In the genomic region with DNA sequence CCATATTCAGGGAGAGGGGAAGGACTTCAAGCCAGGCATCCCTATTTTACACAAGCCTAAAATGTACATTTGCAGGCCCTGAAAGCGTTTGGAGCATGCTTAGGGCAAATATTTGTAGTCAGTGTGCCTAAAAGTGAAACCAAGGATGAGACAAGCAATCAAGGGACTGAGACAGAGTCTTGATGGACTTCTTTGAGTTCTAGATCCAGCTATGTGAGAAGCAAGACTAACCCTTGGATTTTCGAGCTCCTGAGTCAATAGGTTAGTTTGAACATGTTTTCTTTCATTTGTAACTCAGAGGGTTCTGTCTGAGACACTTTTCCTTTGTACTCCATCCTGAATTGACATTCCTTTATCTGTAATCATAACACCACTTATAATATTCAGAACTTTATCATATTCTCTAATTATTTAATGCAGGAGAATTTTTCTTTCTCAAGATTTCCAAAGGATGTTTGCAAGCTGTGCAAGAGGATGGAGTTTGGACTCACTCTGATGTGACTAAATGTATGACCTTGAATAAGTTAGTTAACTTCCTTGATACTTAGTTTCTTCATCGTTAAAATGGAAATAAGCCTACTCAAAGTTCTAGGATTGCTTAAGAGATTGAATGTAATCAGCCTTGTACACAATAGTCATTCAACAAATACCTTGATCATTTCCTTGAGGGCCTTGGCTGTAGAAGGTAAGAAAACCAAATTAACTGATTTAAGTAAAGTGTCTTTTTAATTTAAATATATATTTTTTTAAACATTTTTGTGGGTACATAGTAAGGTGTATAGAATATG, we compare ENCODE assay signal across 13 cellular contexts.
"Had no signal": no experiment of that assay in that cellular context is flagged by ENCODE, and none has a peak within 500 bp of the region (broad histone marks: within the 10 kb centered on the region; RNA-seq: fewer than 3 reads in every experiment).

No MANE protein-coding gene starts in this region.

- H3K36me3 ChIP-seq: cardiac muscle cell, suprapubic skin, upper lobe of left lung had no signal

- ATAC-seq: activated CD4-positive, alpha-beta T cell treated with anti-CD3 and anti-CD28 coated beads for 36 hours; psoas muscle; sciatic nerve had no signal

- H3K9me3 ChIP-seq: psoas muscle, suprapubic skin, upper lobe of left lung had no signal

- H3K4me1 ChIP-seq: psoas muscle had no signal

- H3K27ac ChIP-seq: cardiac muscle cell, psoas muscle, suprapubic skin, upper lobe of left lung had no signal

- DNase-seq: activated CD4-positive, alpha-beta memory T cell treated with anti-CD3 and anti-CD28 coated beads, Interleukin-2, amount 10 ng/mL, durations not matched to agents 7 days and 5 days; activated CD4-positive, alpha-beta T cell treated with anti-CD3 and anti-CD28 coated beads for 36 hours; aorta; glutamatergic neuron; nephron progenitor cell; psoas muscle; stimulated activated CD4-positive, alpha-beta T cell treated with anti-CD3 and anti-CD28 coated beads, Interleukin-12 subunit alpha, Interleukin-12 subunit beta, amount 100 ng/mL, for 4 hours; stimulated activated naive CD4-positive, alpha-beta T cell treated with Interleukin-2 at 50 U/mL for 16 hours; T-helper 9 cell; upper lobe of left lung had no signal

- H3K27me3 ChIP-seq: cardiac muscle cell, suprapubic skin, upper lobe of left lung had no signal

- H3K4me3 ChIP-seq: cardiac muscle cell, psoas muscle, suprapubic skin, upper lobe of left lung had no signal
